19 cellular contexts compared by ENCODE assay signal in genomic region chr1:18724001-18724411, GRCh38.
"Had no signal": no experiment of that assay in that cellular context is flagged by ENCODE, and none has a peak within 500 bp of the region (broad histone marks: within the 10 kb centered on the region; RNA-seq: fewer than 3 reads in every experiment).

No MANE protein-coding gene starts in this region.

- H3K4me3 Mint-ChIP-seq: activated naive CD8-positive, alpha-beta T cell; activated T-cell treated with anti-CD3 and anti-CD28 coated beads, Interleukin-2, amount 50 U/mL, for 4 hours; dendritic cell treated with granulocyte-macrophage colony-stimulating factor and Interleukin-4, amounts not matched to agents 40 ng/mL and 50 ng/mL, for 4 days; effector memory CD8-positive, alpha-beta T cell; immature natural killer cell; naive thymus-derived CD8-positive, alpha-beta T cell had no signal

- H3K4me3 ChIP-seq: lung, mucosa of descending colon, stomach, thoracic aorta had no signal

- H3K36me3 ChIP-seq: stomach, thoracic aorta had no signal

- H3K4me1 ChIP-seq: stomach had no signal

- H3K27ac Mint-ChIP-seq: activated naive CD8-positive, alpha-beta T cell; dendritic cell treated with granulocyte-macrophage colony-stimulating factor and Interleukin-4, amounts not matched to agents 40 ng/mL and 50 ng/mL, for 4 days; effector memory CD8-positive, alpha-beta T cell; immature natural killer cell had no signal

- FAIRE-seq: urothelium cell line had no signal

- H3K4me1 Mint-ChIP-seq: immature natural killer cell had no signal

- H3K36me3 Mint-ChIP-seq: activated naive CD8-positive, alpha-beta T cell; immature natural killer cell; naive thymus-derived CD8-positive, alpha-beta T cell had no signal

- H3K9me3 Mint-ChIP-seq: activated T-cell treated with anti-CD3 and anti-CD28 coated beads, Interleukin-2, amount 50 U/mL, for 4 hours; dendritic cell treated with granulocyte-macrophage colony-stimulating factor and Interleukin-4, amounts not matched to agents 40 ng/mL and 50 ng/mL, for 4 days; effector memory CD8-positive, alpha-beta T cell; naive thymus-derived CD8-positive, alpha-beta T cell had no signal

- ATAC-seq: activated CD4-positive, CD25-positive, alpha-beta regulatory T cell treated with anti-CD3 and anti-CD28 coated beads, Interleukin-2, amount 50 U/mL, for 24 hours; activated T-cell treated with anti-CD3 and anti-CD28 coated beads, Interleukin-2, amount 50 U/mL, for 4 hours; effector memory CD8-positive, alpha-beta T cell; left cardiac atrium; mucosa of descending colon; naive thymus-derived CD8-positive, alpha-beta T cell had no signal

- H3K27ac ChIP-seq: stomach, thoracic aorta had no signal

- H3K9me3 ChIP-seq: mucosa of descending colon, stomach, thoracic aorta had no signal

- DNase-seq: activated CD4-positive, alpha-beta T cell treated with anti-CD3 and anti-CD28 coated beads, Interleukin-2, amount 50 U/mL, for 48 hours; activated effector memory CD4-positive, alpha-beta T cell treated with anti-CD3 and anti-CD28 coated beads, Interleukin-2, amount 50 U/mL, for 16 hours; activated T-cell treated with anti-CD3 and anti-CD28 coated beads, Interleukin-2, amount 50 U/mL, for 4 hours; cerebellar nuclear complex; effector memory CD8-positive, alpha-beta T cell; immature natural killer cell; left cardiac atrium; mucosa of descending colon; naive thymus-derived CD8-positive, alpha-beta T cell; stimulated activated CD4-positive, alpha-beta T cell treated with anti-CD3 and anti-CD28 coated beads, Interleukin-15, amount 100 ng/mL, for 24 hours; stimulated activated CD4-positive, alpha-beta T cell treated with anti-CD3 and anti-CD28 coated beads, Interleukin-4, amount 100 ng/mL, for 24 hours; stomach; T-helper 2 cell had no signal
